8 cellular contexts compared by ENCODE assay signal in the genomic region with DNA sequence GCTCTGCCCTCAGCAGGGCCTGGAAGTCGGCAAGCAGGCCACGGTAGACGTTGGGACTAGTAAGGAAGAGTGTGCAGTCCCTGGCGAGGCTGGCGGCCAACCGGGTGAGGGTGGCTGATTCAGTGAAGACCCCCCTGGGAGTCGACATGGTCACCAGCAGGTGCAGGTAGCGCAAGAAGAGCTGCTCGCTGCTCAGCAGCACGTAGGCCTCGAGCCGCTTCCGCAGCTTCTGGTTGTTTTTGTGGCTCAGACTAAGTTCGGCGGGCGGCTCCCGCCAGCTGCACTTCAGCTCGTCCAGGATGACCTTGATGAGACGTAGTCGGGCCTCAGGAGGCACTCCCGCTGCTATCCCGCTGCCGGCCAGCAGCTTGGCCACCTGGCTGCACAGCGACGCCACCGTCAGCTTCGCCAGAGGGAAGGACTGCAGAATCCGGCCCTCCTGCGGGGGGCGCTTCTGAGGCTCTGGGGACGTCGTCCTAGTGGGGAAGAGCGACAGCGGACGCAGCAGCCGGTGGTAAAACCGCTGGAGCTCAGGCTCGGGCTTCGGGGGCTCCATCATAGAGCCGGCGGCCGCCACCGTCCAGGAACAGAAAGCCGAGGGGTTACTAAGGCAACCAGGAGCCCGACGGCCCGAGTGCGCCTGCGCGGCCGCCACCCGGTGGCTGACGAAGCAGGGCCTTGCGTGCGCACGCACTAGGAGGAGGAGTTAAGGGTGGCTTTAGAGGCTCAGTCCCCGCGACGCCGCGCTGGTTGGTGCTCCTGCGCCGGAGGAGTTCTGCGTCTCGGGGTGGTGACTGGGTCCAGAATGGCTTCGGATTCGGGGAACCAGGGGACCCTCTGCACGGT. TPM values are rescaled to one million over a fixed set of nuclear protein-coding genes. Genes with fewer than 3 reads are reported as not detected.
A peak's percentile ranks its signal among the peaks of the same experiment; 100 is the strongest.
DNase-seq lines count a peak whose midpoint lies in the region; ATAC-seq and TF ChIP-seq lines count a peak whose summit lies in the region.

Gene CCDC87, minus strand, starts transcription at position 607 of the 846 bp plus-strand sequence. Its CDS starts 48 bp downstream, at position 559.
A gene with protein sequence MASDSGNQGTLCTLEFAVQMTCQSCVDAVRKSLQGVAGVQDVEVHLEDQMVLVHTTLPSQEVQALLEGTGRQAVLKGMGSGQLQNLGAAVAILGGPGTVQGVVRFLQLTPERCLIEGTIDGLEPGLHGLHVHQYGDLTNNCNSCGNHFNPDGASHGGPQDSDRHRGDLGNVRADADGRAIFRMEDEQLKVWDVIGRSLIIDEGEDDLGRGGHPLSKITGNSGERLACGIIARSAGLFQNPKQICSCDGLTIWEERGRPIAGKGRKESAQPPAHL (plus strand): TSS at position 729 of the 846 bp plus-strand sequence. CDS start 77 bp downstream, at position 806.

- DNase-seq in CD1c-positive myeloid dendritic cell (ENCODE audit: extremely low spot score) (peak; percentile 99), NCI-H526 treated with DMSO at 0.1 percent for 48 hours (lab: John Stamatoyannopoulos, UW) (peak; percentile 94), lower leg skin (ENCODE audit: low spot score in 2 of 2) (peak; percentile 95 to 99)
- DNase-seq in activated CD4-positive, alpha-beta T cell treated with anti-CD3 and anti-CD28 coated beads, Interleukin-2, amount 50 U/mL, for 24 hours (ENCODE audit: low read depth in 1 of 2, low spot score in 1 of 2): peak; percentile 95
- DNase-seq in stimulated activated CD4-positive, alpha-beta T cell treated with anti-CD3 and anti-CD28 coated beads, Interleukin-4, amount 100 ng/mL, for 48 hours (ENCODE audit: low read depth in 2 of 2): peak; percentile 98 to 99

- no peak for TF ChIP-seq CTCF in lower leg skin (IDR thresholded peaks at IDR 0.05)

- peaks cover 3% of the 10 kb centered on the region for H3K27me3 Mint-ChIP-seq in dendritic cell treated with granulocyte-macrophage colony-stimulating factor and Interleukin-4, amounts not matched to agents 40 ng/mL and 50 ng/mL, for 4 days

- H3K4me3 Mint-ChIP-seq in dendritic cell treated with granulocyte-macrophage colony-stimulating factor and Interleukin-4, amounts not matched to agents 40 ng/mL and 50 ng/mL, for 4 days: peak within 1 kb of the TSS; percentile 98

- WGBS in lower leg skin, 2 donors: 15 to 22% methylated on average over 52 to 66 of the region's 68 CpGs

- H3K9me3 Mint-ChIP-seq in dendritic cell treated with granulocyte-macrophage colony-stimulating factor and Interleukin-4, amounts not matched to agents 40 ng/mL and 50 ng/mL, for 4 days: no peaks in the 10 kb centered on the region

- intact Hi-C loops in dendritic cell treated with granulocyte-macrophage colony-stimulating factor and Interleukin-4, amounts not matched to agents 40 ng/mL and 50 ng/mL, for 4 days (cut with micrococcal nuclease): loop anchor here (1.0 kb wide), 2 partner anchors 46 to 86 kb away; partner anchors contain the start of gene RBM4
- intact Hi-C loops in lower leg skin (cut with DNase I; ENCODE audit: low total_unique reads): loop anchor here (10.0 kb wide), 1 partner anchor 82 kb away; the partner anchor contains the start of gene RBM4B

- no peak for TF ChIP-seq POLR2A in lower leg skin (IDR thresholded peaks at IDR 0.05)

- peaks cover 32% of the 10 kb centered on the region for H3K4me1 Mint-ChIP-seq in dendritic cell treated with granulocyte-macrophage colony-stimulating factor and Interleukin-4, amounts not matched to agents 40 ng/mL and 50 ng/mL, for 4 days (ENCODE audit: low read depth)

- H3K36me3 Mint-ChIP-seq in dendritic cell treated with granulocyte-macrophage colony-stimulating factor and Interleukin-4, amounts not matched to agents 40 ng/mL and 50 ng/mL, for 4 days (ENCODE audit: low read depth): peaks cover 14% of the 10 kb centered on the region

- ATAC-seq in GM19351 (IDR thresholded peaks at IDR 0.05; ENCODE audit: unreplicated experiment) (peak; percentile 89), HG03520 (IDR thresholded peaks at IDR 0.05; ENCODE audit: unreplicated experiment) (peak; percentile 90)

- peak within 1 kb of the TSS; percentile 91 for H3K27ac Mint-ChIP-seq in dendritic cell treated with granulocyte-macrophage colony-stimulating factor and Interleukin-4, amounts not matched to agents 40 ng/mL and 50 ng/mL, for 4 days

- peak within 1 kb of the TSS; percentile 78 for H3K4me3 ChIP-seq in lower leg skin (ENCODE audit: low read depth, poor library complexity, severe bottlenecking)

RNA-seq across cellular contexts. Expression of gene CCDC87, which starts in this region (rescaled TPM):
- under 1 TPM; 0.11 to 0.42 (median 0.25) TPM for total RNA-seq in lower leg skin

RNA-seq across cellular contexts. Expression of the second gene that starts in this region (rescaled TPM):
- 10 to 100 TPM; 13.7 to 24.2 (median 15.2) TPM for total RNA-seq in lower leg skin

Comparison
In these comparisons a context has a peak if more than half of its experiments do, and no peak if none do; other contexts are left out.
1. Peak in every context shown above with its lines: DNase-seq, ATAC-seq and H3K4me3 ChIP-seq.